1 cellular context compared by ENCODE assay signal in the genomic region with DNA sequence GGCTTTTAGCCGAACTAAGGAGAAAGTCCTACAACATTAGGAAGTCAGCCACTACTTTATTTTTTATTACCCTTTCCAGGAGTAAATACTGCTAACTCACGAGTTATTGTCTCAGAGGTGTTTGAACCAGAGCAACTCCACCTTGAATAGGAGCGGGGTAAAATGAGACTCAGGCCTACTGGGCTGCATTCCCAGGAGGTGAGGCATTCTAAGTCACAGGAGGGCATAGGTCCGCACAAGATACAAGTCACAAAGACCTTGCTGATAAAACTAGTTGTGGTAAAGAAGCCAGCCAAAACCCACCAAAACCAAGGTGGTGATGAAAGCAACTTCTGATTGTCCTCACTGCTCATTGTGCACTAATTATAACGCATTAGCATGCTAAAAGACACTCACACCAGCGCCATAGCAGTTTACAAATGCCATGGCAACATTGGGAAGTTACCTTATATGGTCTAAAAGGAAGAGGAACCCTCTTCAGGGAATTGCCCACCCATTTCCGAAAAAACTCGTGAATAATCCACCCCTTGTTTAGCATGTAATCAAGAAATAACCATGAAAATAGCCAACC.
TF ChIP-seq lines count a peak whose summit lies in the region.

No MANE protein-coding gene starts in this region.

TF ChIP-seq in GM23338, 12 proteins besides CTCF, POLR2A, EP300 and RAD21 (continued from another document):
- TF ChIP-seq, protein P1, sequence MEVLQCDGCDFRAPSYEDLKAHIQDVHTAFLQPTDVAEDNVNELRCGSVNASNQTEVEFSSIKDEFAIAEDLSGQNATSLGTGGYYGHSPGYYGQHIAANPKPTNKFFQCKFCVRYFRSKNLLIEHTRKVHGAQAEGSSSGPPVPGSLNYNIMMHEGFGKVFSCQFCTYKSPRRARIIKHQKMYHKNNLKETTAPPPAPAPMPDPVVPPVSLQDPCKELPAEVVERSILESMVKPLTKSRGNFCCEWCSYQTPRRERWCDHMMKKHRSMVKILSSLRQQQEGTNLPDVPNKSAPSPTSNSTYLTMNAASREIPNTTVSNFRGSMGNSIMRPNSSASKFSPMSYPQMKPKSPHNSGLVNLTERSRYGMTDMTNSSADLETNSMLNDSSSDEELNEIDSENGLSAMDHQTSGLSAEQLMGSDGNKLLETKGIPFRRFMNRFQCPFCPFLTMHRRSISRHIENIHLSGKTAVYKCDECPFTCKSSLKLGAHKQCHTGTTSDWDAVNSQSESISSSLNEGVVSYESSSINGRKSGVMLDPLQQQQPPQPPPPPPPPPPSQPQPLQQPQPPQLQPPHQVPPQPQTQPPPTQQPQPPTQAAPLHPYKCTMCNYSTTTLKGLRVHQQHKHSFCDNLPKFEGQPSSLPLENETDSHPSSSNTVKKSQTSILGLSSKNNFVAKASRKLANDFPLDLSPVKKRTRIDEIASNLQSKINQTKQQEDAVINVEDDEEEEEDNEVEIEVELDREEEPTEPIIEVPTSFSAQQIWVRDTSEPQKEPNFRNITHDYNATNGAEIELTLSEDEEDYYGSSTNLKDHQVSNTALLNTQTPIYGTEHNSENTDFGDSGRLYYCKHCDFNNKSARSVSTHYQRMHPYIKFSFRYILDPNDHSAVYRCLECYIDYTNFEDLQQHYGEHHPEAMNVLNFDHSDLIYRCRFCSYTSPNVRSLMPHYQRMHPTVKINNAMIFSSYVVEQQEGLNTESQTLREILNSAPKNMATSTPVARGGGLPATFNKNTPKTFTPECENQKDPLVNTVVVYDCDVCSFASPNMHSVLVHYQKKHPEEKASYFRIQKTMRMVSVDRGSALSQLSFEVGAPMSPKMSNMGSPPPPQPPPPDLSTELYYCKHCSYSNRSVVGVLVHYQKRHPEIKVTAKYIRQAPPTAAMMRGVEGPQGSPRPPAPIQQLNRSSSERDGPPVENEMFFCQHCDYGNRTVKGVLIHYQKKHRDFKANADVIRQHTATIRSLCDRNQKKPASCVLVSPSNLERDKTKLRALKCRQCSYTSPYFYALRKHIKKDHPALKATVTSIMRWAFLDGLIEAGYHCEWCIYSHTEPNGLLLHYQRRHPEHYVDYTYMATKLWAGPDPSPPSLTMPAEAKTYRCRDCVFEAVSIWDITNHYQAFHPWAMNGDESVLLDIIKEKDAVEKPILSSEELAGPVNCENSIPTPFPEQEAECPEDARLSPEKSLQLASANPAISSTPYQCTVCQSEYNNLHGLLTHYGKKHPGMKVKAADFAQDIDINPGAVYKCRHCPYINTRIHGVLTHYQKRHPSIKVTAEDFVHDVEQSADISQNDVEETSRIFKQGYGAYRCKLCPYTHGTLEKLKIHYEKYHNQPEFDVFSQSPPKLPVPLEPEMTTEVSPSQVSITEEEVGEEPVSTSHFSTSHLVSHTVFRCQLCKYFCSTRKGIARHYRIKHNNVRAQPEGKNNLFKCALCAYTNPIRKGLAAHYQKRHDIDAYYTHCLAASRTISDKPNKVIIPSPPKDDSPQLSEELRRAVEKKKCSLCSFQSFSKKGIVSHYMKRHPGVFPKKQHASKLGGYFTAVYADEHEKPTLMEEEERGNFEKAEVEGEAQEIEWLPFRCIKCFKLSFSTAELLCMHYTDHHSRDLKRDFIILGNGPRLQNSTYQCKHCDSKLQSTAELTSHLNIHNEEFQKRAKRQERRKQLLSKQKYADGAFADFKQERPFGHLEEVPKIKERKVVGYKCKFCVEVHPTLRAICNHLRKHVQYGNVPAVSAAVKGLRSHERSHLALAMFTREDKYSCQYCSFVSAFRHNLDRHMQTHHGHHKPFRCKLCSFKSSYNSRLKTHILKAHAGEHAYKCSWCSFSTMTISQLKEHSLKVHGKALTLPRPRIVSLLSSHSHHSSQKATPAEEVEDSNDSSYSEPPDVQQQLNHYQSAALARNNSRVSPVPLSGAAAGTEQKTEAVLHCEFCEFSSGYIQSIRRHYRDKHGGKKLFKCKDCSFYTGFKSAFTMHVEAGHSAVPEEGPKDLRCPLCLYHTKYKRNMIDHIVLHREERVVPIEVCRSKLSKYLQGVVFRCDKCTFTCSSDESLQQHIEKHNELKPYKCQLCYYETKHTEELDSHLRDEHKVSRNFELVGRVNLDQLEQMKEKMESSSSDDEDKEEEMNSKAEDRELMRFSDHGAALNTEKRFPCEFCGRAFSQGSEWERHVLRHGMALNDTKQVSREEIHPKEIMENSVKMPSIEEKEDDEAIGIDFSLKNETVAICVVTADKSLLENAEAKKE (CRISPR knock-in tag; IDR thresholded peaks at IDR 0.05): no peak
